14 cellular contexts compared by ENCODE assay signal in genomic region chr19:32651729-32652140, GRCh38. TPM values are rescaled to one million over a fixed set of nuclear protein-coding genes. Genes with fewer than 3 reads are reported as not detected.
DNase-seq lines count a peak whose midpoint lies in the region; ATAC-seq and TF ChIP-seq lines count a peak whose summit lies in the region.
"Had no signal": no experiment of that assay in that cellular context is flagged by ENCODE, and none has a peak within 500 bp of the region (broad histone marks: within the 10 kb centered on the region; RNA-seq: fewer than 3 reads in every experiment).

No MANE protein-coding gene starts in this region.

- H3K79me2 ChIP-seq in GM23248 (ENCODE audit: insufficient read depth): peaks cover 34% of the 10 kb centered on the region; the same call in 1 of the 2 replicates

- H3K27ac ChIP-seq in stomach (peak overlapping the region in 1 of 5 donors; percentile 62), GM23248 (no peak overlapping the region)
- H3K27ac ChIP-seq: epithelial cell of prostate, spleen had no signal

- DNase-seq in Kasumi-1 (lab: John Stamatoyannopoulos, UW) (peak; percentile 81 to 87), brain pericyte (ENCODE audit: low read depth, low spot score) (peak; percentile 5), islet precursor cell (peak; percentile 76), stomach (peak; percentile 30), NCI-H1930 (lab: John Stamatoyannopoulos, UW) (no peak), GM23248 (no peak)
- DNase-seq: activated CD4-positive, alpha-beta T cell treated with anti-CD3 and anti-CD28 coated beads, Interleukin-2, amount 10 ng/mL, durations not matched to agents 24 days and 14 days; activated naive CD4-positive, alpha-beta T cell treated with anti-CD3 and anti-CD28 coated beads, Interleukin-2, amount 10 ng/mL, durations not matched to agents 7 days and 5 days; HCEC 1CT; NCI-H1417; spleen had no signal

- TF ChIP-seq CTCF in stomach (IDR thresholded peaks at IDR 0.05): no peak

- H3K4me1 ChIP-seq in stomach (peaks cover 22 to 34% (median 27%) of the 10 kb centered on the region in 4 donors), GM23248 (ENCODE audit: insufficient read depth) (no peaks in the 10 kb centered on the region)

- H3K36me3 ChIP-seq in stomach (peaks cover 32 to 64% (median 62%) of the 10 kb centered on the region in 4 donors), GM23248 (ENCODE audit: low read depth) (peaks cover 20% of the 10 kb centered on the region; the same call in 1 of the 2 replicates)

- WGBS in stomach, 5 donors: 39 to 51% (median 48%) methylated on average over 8 of the region's 8 CpGs
- WGBS in GM23248 (ENCODE audit: low coverage in 1 of 2, low lambda C conversion rate in 2 of 2, missing lambda C conversion rate in 2 of 2), 2 experiments: 89 to 96% methylated on average over 8 of the region's 8 CpGs

- no peaks in the 10 kb centered on the region for H3K9me2 ChIP-seq in GM23248 (ENCODE audit: insufficient read depth)

- no peak overlapping the region for H3K9ac ChIP-seq in GM23248

- H3K27me3 ChIP-seq in stomach (no peaks in the 10 kb centered on the region), GM23248 (replicated peaks; ENCODE audit: insufficient read depth) (no peaks in the 10 kb centered on the region)
- H3K27me3 ChIP-seq: spleen had no signal

- in situ Hi-C loops in GM23248 (cut with MboI): no loop called here

- intact Hi-C loops in stomach (cut with DNase I; ENCODE audit: low total_unique reads): no loop called here

- no peaks in the 10 kb centered on the region for H4K20me1 ChIP-seq in GM23248 (ENCODE audit: insufficient read depth)

- H2AFZ ChIP-seq in GM23248: no peak overlapping the region

- no peak for ATAC-seq in GM21737 (IDR thresholded peaks at IDR 0.05; ENCODE audit: unreplicated experiment)
- ATAC-seq: stimulated activated effector memory CD8-positive, alpha-beta T cell treated with anti-CD3 and anti-CD28 coated beads, Interleukin-12 subunit alpha, Interleukin-12 subunit beta, amount 100 ng/mL, for 72 hours had no signal

- no peak overlapping the region for H3K4me3 ChIP-seq in stomach
- H3K4me3 ChIP-seq in GM23248: no peak overlapping the region
- H3K4me3 ChIP-seq: spleen had no signal

- no peak for TF ChIP-seq EP300 in stomach (IDR thresholded peaks at IDR 0.05)

- H3K4me2 ChIP-seq in GM23248 (ENCODE audit: unreplicated experiment): no peak overlapping the region

- H3K9me3 ChIP-seq in stomach: no peaks in the 10 kb centered on the region
- no peaks in the 10 kb centered on the region for H3K9me3 ChIP-seq in GM23248 (ENCODE audit: low read depth)
- H3K9me3 ChIP-seq: spleen had no signal

- no peak for TF ChIP-seq POLR2A in stomach (IDR thresholded peaks at IDR 0.05)

- no peaks in the 10 kb centered on the region for H3F3A ChIP-seq in GM23248 (ENCODE audit: insufficient read depth)

RNA-seq across cellular contexts. Expression of gene ANKRD27, which starts 23.2 kb away (rescaled TPM):
- total RNA-seq in stomach: 10 to 100 TPM; 19.8 to 61.7 (median 33.3) TPM
- polyA plus RNA-seq in stomach (10 to 100 TPM in 2 of 3 donors, 1 to 10 TPM in 1; 8.8 to 14.1 (median 10.5) TPM), GM23248 (2016; fragmentation: Nextera tagmentation; extraction: Ambion mirVana) (16.5 and 17.9 TPM in 2 replicates)
- total RNA-seq in GM23248 (2014; rRNA removed; shearing (Covaris generic)): 19.0 and 27.5 TPM in 2 replicates

RNA-seq across cellular contexts. Expression of gene RGS9BP, which starts 23.9 kb away (rescaled TPM):
- 1 to 10 TPM in 1 of 5 donors, under 1 TPM in 1, not detected in 3; 0.73 to 1.2 TPM for total RNA-seq in stomach
- polyA plus RNA-seq in stomach (under 1 TPM; 0.15 to 0.19 (median 0.18) TPM), GM23248 (2016; fragmentation: Nextera tagmentation; extraction: Ambion mirVana) (0.08 TPM in 1 of 2 replicates, not detected in the other)
- under 0.01 and 0.22 TPM in 2 replicates for total RNA-seq in GM23248 (2014; rRNA removed; shearing (Covaris generic))

RNA-seq across cellular contexts. Expression of gene NUDT19, which starts 39.9 kb away (rescaled TPM):
- 10 to 100 TPM in 2 of 5 donors, 1 to 10 TPM in 2, not detected in 1; 2.0 to 19.2 (median 9.3) TPM for total RNA-seq in stomach
- polyA plus RNA-seq in stomach (1 to 10 TPM; 6.9 to 8.8 (median 7.8) TPM), GM23248 (2016; fragmentation: Nextera tagmentation; extraction: Ambion mirVana) (25.1 and 28.1 TPM in 2 replicates)
- total RNA-seq in GM23248 (2014; rRNA removed; shearing (Covaris generic)): 18.0 and 19.5 TPM in 2 replicates

Comparison
In these comparisons a context has a peak if more than half of its experiments do, and no peak if none do; other contexts are left out.
1. DNase-seq: peak in Kasumi-1 (2 of 2), brain pericyte (single experiment), islet precursor cell (single experiment) and stomach (single experiment); none in NCI-H1930 (0 of 2) and GM23248 (single experiment).